18 cellular contexts compared by ENCODE assay signal in the genomic region with DNA sequence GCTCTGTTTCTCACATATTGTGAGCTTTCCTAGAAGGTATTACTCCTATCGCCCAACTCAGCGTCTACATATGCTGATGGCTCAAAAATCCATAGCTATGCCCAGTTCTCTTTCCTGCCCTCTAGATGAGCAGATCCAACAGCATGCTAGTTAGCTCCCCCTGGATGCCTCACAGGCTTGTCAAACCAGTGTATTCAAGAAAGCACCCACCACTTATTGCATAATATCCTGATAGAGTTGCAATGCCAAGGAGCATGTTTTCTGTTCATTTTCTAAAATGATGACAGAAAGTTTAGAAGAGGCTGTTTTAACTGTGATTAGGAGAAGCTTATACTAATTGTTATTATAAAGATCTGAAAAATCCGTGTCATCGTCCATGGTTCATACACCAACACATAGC. TPM values are rescaled to one million over a fixed set of nuclear protein-coding genes. Genes with fewer than 3 reads are reported as not detected.
A peak's percentile ranks its signal among the peaks of the same experiment; 100 is the strongest.
DNase-seq lines count a peak whose midpoint lies in the region; ATAC-seq, FAIRE-seq and TF ChIP-seq lines count a peak whose summit lies in the region.
"Had no signal": no experiment of that assay in that cellular context is flagged by ENCODE, and none has a peak within 500 bp of the region (broad histone marks: within the 10 kb centered on the region; RNA-seq: fewer than 3 reads in every experiment).

No MANE protein-coding gene starts in this region.

- CTCF ChIA-PET in K562 (lab: Yijun Ruan, JAX; ENCODE audit: low intra/inter-chr PET ratio) = no interaction called here

- no peaks in the 10 kb centered on the region for H4K20me1 ChIP-seq in K562 (replicated peaks; ENCODE audit: control insufficient read depth, insufficient read depth, low read length)

- no peaks in the 10 kb centered on the region for H3K36me3 Mint-ChIP-seq in neural crest cell (ENCODE audit: low read depth)
- H3K36me3 Mint-ChIP-seq in activated T-cell treated with anti-CD3 and anti-CD28 coated beads, Interleukin-2, amount 50 U/mL, for 4 hours (ENCODE audit: insufficient read depth) = no peaks in the 10 kb centered on the region

- H3K27me3 Mint-ChIP-seq in neural crest cell (ENCODE audit: low read depth) = no peaks in the 10 kb centered on the region
- no peaks in the 10 kb centered on the region for H3K27me3 Mint-ChIP-seq in activated T-cell treated with anti-CD3 and anti-CD28 coated beads, Interleukin-2, amount 50 U/mL, for 4 hours (ENCODE audit: low read depth)

- DNase-seq in GF-D8 (lab: John Stamatoyannopoulos, UW) (peak; percentile 25), NB4 (ENCODE audit: low read depth) (peak; percentile 83), K562 (ENCODE audit: extremely low read depth in 1 of 4, low spot score in 3 of 4) (peak in 2 of 4 experiments; percentile 9 to 40), neural crest cell (ENCODE audit: low read depth, low spot score) (no peak), NCI-H1436 treated with DMSO at 0.1 percent for 48 hours (lab: John Stamatoyannopoulos, UW) (no peak)
- DNase-seq in activated T-cell treated with anti-CD3 and anti-CD28 coated beads, Interleukin-2, amount 50 U/mL, for 4 hours = no peak
- no peak for DNase-seq in activated CD4-positive, alpha-beta T cell treated with anti-CD3 and anti-CD28 coated beads for 1 hour
- DNase-seq: activated CD8-positive, alpha-beta T cell treated with anti-CD3 and anti-CD28 coated beads for 36 hours; amygdala; left ventricle myocardium inferior; NCI-H526 treated with DMSO at 0.1 percent for 48 hours; Right ventricle myocardium superior; stimulated activated CD4-positive, alpha-beta T cell treated with anti-CD3 and anti-CD28 coated beads, Interleukin-4, amount 100 ng/mL, for 24 hours had no signal

- no peak for TF ChIP-seq RAD21 in K562 (CRISPR knock-in tag; conservative IDR thresholded peaks at IDR 0.05 in 1 of 2, IDR thresholded peaks at IDR 0.05 in 1 of 2)

- no peaks in the 10 kb centered on the region for H3K27me3 ChIP-seq in K562 (ENCODE audit: control insufficient read depth in 2 of 2, insufficient read depth in 2 of 2, low read length in 2 of 2)

- H3K27ac ChIP-seq in K562 (ENCODE audit: extremely low read depth, low read depth, low read length) = peak overlapping the region; percentile 31; the same call in 2 of the 3 replicates
- H3K27ac ChIP-seq: left ventricle myocardium inferior had no signal

- H3K36me3 ChIP-seq in K562 (ENCODE audit: control insufficient read depth, insufficient read depth, low read length) = peaks cover 8% of the 10 kb centered on the region; the same call in 1 of the 3 replicates
- H3K36me3 ChIP-seq: left ventricle myocardium inferior had no signal

- no peak for TF ChIP-seq EP300 in K562 (IDR thresholded peaks at IDR 0.05; ENCODE audit: low read length)

- peak; percentile 23 for TF ChIP-seq CTCF in NB4 (IDR thresholded peaks at IDR 0.05; ENCODE audit: low read depth, low read length)
- peak in 1 of 3 experiments; percentile 13; a peak in 1 of 6 replicates for TF ChIP-seq CTCF in K562 (IDR thresholded peaks at IDR 0.05 in 2 of 3, conservative IDR thresholded peaks at IDR 0.05 in 1 of 3; ENCODE audit: insufficient read depth in 2 of 3, low read depth in 1 of 3, low read length in 3 of 3)
- TF ChIP-seq CTCF in neural crest cell (conservative IDR thresholded peaks at IDR 0.05) = no peak

- no peak for TF ChIP-seq POLR2A in NB4 (IDR thresholded peaks at IDR 0.05; ENCODE audit: extremely low read depth, insufficient read length)
- TF ChIP-seq POLR2A in K562 (conservative IDR thresholded peaks at IDR 0.05) = no peak

- no peak overlapping the region for H3K4me3 ChIP-seq in NB4 (ENCODE audit: low read depth, low read length)
- no peak overlapping the region for H3K4me3 ChIP-seq in K562

- H3K9ac ChIP-seq in K562 (ENCODE audit: insufficient read depth in 1 of 2, low read depth in 2 of 2, low read length in 2 of 2) = no peak overlapping the region

- no peaks in the 10 kb centered on the region for H3K9me1 ChIP-seq in K562 (ENCODE audit: control insufficient read depth, insufficient read depth, low read length)

- peaks cover 43% of the 10 kb centered on the region for H3K4me1 Mint-ChIP-seq in neural crest cell
- H3K4me1 Mint-ChIP-seq in activated T-cell treated with anti-CD3 and anti-CD28 coated beads, Interleukin-2, amount 50 U/mL, for 4 hours (ENCODE audit: low read depth) = peaks cover 24% of the 10 kb centered on the region

- intact Hi-C loops in K562 (cut with micrococcal nuclease) = no loop called here

- peaks cover 3 to 14% of the 10 kb centered on the region in 2 experiments; a peak in 2 of 5 replicates for H3K4me1 ChIP-seq in K562 (replicated peaks in 1 of 2; ENCODE audit: control insufficient read depth in 2 of 2, insufficient read depth in 2 of 2, low read length in 2 of 2)

- peak overlapping the region; percentile 62 for H3K4me2 ChIP-seq in K562 (ENCODE audit: insufficient read depth, low read length)

- peak overlapping the region; percentile 37; the same call in 1 of the 2 replicates for H2AFZ ChIP-seq in K562 (ENCODE audit: low read depth, low read length)

- FAIRE-seq in K562 (lab: Jason Lieb, UNC) = peak; percentile 35
- FAIRE-seq: colon, TTC549 had no signal

- in situ Hi-C loops in K562 (cut with MboI) = loop anchor here (25.0 kb wide), 1 partner anchor 2011 kb away; no protein-coding TSS in a partner anchor

- peaks cover 32% of the 10 kb centered on the region for H3K79me2 ChIP-seq in K562 (ENCODE audit: control insufficient read depth, insufficient read depth, low read length)

- POLR2A ChIA-PET in K562 (lab: Yijun Ruan, JAX) = interaction anchor here (0.7 kb wide), 1 partner anchor 74 kb away, joined by 3 read pairs; no protein-coding TSS in a partner anchor

- no peak overlapping the region for H3K27ac Mint-ChIP-seq in neural crest cell (ENCODE audit: unreplicated experiment)
- H3K27ac Mint-ChIP-seq: activated T-helper 17 cell treated with anti-CD3 and anti-CD28 coated beads, Interleukin-2, amount 50 U/mL, for 72 hours had no signal

- ATAC-seq in K562 = peak; percentile 15; the same call in 2 of the 3 replicates
- ATAC-seq in activated T-cell treated with anti-CD3 and anti-CD28 coated beads, Interleukin-2, amount 50 U/mL, for 4 hours = no peak
- ATAC-seq: activated CD8-positive, alpha-beta T cell treated with anti-CD3 and anti-CD28 coated beads for 36 hours; activated T-helper 17 cell treated with anti-CD3 and anti-CD28 coated beads, Interleukin-2, amount 50 U/mL, for 72 hours; esophagus mucosa; sciatic nerve had no signal

- no TSS peak for BruUV-seq in K562 (replicated peaks; lab: Mats Ljungman, UMichigan)

- peak overlapping the region; percentile 86 for H3K4me3 Mint-ChIP-seq in neural crest cell
- no peak overlapping the region for H3K4me3 Mint-ChIP-seq in activated T-cell treated with anti-CD3 and anti-CD28 coated beads, Interleukin-2, amount 50 U/mL, for 4 hours

- WGBS in K562 (ENCODE audit: insufficient coverage, low coverage, missing lambda C conversion rate) = 17% methylated on average over 4 of the region's 4 CpGs

- no peaks in the 10 kb centered on the region for H3K9me3 ChIP-seq in K562 (replicated peaks; ENCODE audit: control insufficient read depth, insufficient read depth, low read depth, low read length)
- H3K9me3 ChIP-seq: left ventricle myocardium inferior had no signal

- H3K9me3 Mint-ChIP-seq in neural crest cell = no peaks in the 10 kb centered on the region
- H3K9me3 Mint-ChIP-seq in activated T-cell treated with anti-CD3 and anti-CD28 coated beads, Interleukin-2, amount 50 U/mL, for 4 hours = no peaks in the 10 kb centered on the region
- H3K9me3 Mint-ChIP-seq: activated CD8-positive, alpha-beta T cell treated with anti-CD3 and anti-CD28 coated beads for 36 hours; activated T-helper 17 cell treated with anti-CD3 and anti-CD28 coated beads, Interleukin-2, amount 50 U/mL, for 72 hours had no signal

TF ChIP-seq in K562, 482 proteins besides CTCF, POLR2A, EP300 and RAD21 (continues in another document):
- TF ChIP-seq, protein P1, sequence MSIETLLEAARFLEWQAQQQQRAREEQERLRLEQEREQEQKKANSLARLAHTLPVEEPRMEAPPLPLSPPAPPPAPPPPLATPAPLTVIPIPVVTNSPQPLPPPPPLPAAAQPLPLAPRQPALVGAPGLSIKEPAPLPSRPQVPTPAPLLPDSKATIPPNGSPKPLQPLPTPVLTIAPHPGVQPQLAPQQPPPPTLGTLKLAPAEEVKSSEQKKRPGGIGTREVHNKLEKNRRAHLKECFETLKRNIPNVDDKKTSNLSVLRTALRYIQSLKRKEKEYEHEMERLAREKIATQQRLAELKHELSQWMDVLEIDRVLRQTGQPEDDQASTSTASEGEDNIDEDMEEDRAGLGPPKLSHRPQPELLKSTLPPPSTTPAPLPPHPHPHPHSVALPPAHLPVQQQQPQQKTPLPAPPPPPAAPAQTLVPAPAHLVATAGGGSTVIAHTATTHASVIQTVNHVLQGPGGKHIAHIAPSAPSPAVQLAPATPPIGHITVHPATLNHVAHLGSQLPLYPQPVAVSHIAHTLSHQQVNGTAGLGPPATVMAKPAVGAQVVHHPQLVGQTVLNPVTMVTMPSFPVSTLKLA (conservative IDR thresholded peaks at IDR 0.05) = no peak
- TF ChIP-seq TAF1 (IDR thresholded peaks at IDR 0.05; ENCODE audit: control insufficient read depth, extremely low read depth, insufficient read depth, low read length, severe bottlenecking) = no peak

RNA-seq across cellular contexts. Expression of gene PACRGL, which starts 1.9 kb away (rescaled TPM):
- 36.9 and 74.5 TPM in 2 replicates for total RNA-seq in K562 (2011; cell fraction: chromatin; rRNA removed; ENCODE audit: low replicate concordance)
- total RNA-seq in K562 (2011; cell fraction: nucleolus; rRNA removed) = 33.8 and 36.4 TPM in 2 replicates
- 42.4 and 47.6 TPM in 2 replicates for total RNA-seq in K562 (2011; cell fraction: nucleoplasm; rRNA removed)
- total RNA-seq in K562 (2014; rRNA removed) = 54.6 and 66.0 TPM in 2 replicates
- 35.9 and 36.8 TPM in 2 replicates for total RNA-seq in K562 (2014; rRNA removed; fragmentation: Illumina TruSeq; extraction: Trizol)
- 23.8 and 24.8 TPM in 2 replicates for total RNA-seq in K562 (2015; rRNA removed; fragmentation: Illumina TruSeq; extraction: Trizol)
- total RNA-seq in K562 (2021) = 22.7 and 26.4 TPM in 2 replicates
- 21.3 and 37.9 TPM in 2 replicates for polyA plus RNA-seq in K562 (2011; rRNA removed)
- 11.1 and 12.1 TPM in 2 replicates for polyA plus RNA-seq in K562 (2011; cell fraction: cytosol; rRNA removed)
- polyA plus RNA-seq in K562 (2011; cell fraction: nucleus; rRNA removed) = 19.2 and 43.2 TPM in 2 replicates
- polyA plus RNA-seq in K562 (2012) = 11.1 and 17.3 TPM in 2 replicates
- 26.3 and 27.5 TPM in 2 replicates for polyA plus RNA-seq in K562 (2014; fragmentation: Illumina TruSeq; extraction: Trizol)
- polyA plus RNA-seq in K562 (2014; fragmentation: Nextera tagmentation; extraction: Ambion mirVana) = 1 to 10 TPM; 6.6 to 8.0 TPM
- polyA plus RNA-seq in K562 (2014; rRNA removed) = 48.2 and 55.0 TPM in 2 replicates
- polyA minus RNA-seq in K562 (2011; rRNA and poly(A)+ RNA removed) = 26.7 and 32.3 TPM in 2 replicates
- 11.7 and 14.2 TPM in 2 replicates for polyA minus RNA-seq in K562 (2011; cell fraction: cytosol; rRNA and poly(A)+ RNA removed)
- 54.3 and 93.0 TPM in 2 replicates for polyA minus RNA-seq in K562 (2011; cell fraction: nucleus; rRNA and poly(A)+ RNA removed)
- total RNA-seq in neural crest cell = 26.9 and 31.2 TPM in 2 replicates
- total RNA-seq in activated T-cell treated with anti-CD3 and anti-CD28 coated beads, Interleukin-2, amount 50 U/mL, for 4 hours = 10 to 100 TPM; 12.7 to 16.0 (median 16.0) TPM

Comparison
In these comparisons a context has a peak if more than half of its experiments do, and no peak if none do; other contexts are left out.
1. DNase-seq: peak in GF-D8 (single experiment) and NB4 (single experiment); none in neural crest cell (single experiment), activated T-cell treated with anti-CD3 and anti-CD28 coated beads, Interleukin-2, amount 50 U/mL, for 4 hours (single experiment), activated CD4-positive, alpha-beta T cell treated with anti-CD3 and anti-CD28 coated beads for 1 hour (single experiment) and NCI-H1436 treated with DMSO at 0.1 percent for 48 hours (single experiment).